In the genomic region with DNA sequence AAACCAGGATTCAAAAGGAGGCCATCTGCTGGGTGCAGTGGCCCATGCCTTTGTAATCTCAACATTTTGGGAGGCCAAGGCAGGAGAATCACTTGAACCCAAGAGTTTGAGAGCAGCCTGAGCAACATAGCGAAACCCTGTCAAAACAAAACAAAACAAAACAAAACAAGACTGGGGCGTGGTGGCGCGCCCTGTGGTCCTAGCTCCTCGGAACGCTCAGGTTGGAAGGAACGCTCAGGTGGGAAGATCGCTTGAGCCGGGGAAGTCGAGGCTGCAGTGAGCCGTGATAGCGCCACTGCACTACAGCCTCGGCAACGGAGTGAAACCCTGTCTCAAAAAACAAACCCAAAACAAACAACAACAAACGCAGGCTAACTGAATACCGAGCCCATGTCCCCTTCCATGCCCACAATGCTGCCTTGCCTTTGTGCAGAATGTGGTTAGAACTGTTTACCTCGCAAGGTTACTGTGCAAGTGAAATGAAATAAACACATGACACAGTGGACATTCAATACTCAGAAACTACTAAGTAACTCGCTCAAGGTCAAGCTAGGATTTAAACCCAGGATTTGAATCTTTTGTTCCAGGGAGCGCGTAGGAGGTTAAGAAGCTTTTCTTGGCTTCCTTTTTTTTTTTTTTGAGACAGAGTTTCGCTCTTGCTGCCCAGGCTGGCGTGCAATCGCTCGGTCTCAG, we compare ENCODE assay signal across 8 cellular contexts. TPM values are rescaled to one million over a fixed set of nuclear protein-coding genes. Genes with fewer than 3 reads are reported as not detected.
DNase-seq lines count a peak whose midpoint lies in the region; ATAC-seq and TF ChIP-seq lines count a peak whose summit lies in the region.

No MANE protein-coding gene starts in this region.

- DNase-seq in NCI-H82 (lab: John Stamatoyannopoulos, UW) (peak; percentile 61), NCI-H82 treated with DMSO at 0.1 percent for 48 hours (lab: John Stamatoyannopoulos, UW; ENCODE audit: unreplicated experiment) (no peak), OCI-LY7 (ENCODE audit: low spot score) (peak; percentile 7), mucosa of descending colon (peak in 2 of 3 donors; percentile 25 to 43), epidermal melanocyte (ENCODE audit: insufficient read length, low spot score) (no peak), NCI-H187 (lab: John Stamatoyannopoulos, UW) (no peak)
- DNase-seq in activated CD8-positive, alpha-beta memory T cell treated with anti-CD3 and anti-CD28 coated beads for 24 hours, result no peak

- CTCF ChIA-PET in OCI-LY7 (lab: Charles Lee; ENCODE audit: unreplicated experiment), result interaction anchor here (0.6 kb wide), 1 partner anchor 123 kb away, joined by 3 read pairs; no protein-coding TSS in a partner anchor

- no peak for ATAC-seq in mucosa of descending colon

- POLR2A ChIA-PET in OCI-LY7 (lab: Charles Lee), result interaction anchor here (0.5 to 1.6 kb wide), 5 partner anchors 9 to 142 kb away, joined by 3 to 5 read pairs (median 4); no protein-coding TSS in a partner anchor

- intact Hi-C loops in OCI-LY7 (cut with micrococcal nuclease; ENCODE audit: unreplicated experiment) (no loop called here), mucosa of descending colon (cut with DNase I, micrococcal nuclease) (loop anchor here in 1 of 2 donors (5.0 kb wide), 1 partner anchor 122 kb away; a partner anchor contains a TSS)

- H3K9me3 ChIP-seq in OCI-LY7 (ENCODE audit: low read length) (no peaks in the 10 kb centered on the region), duodenal mucosa (ENCODE audit: control insufficient read depth in 1 of 2, low read length in 2 of 2) (no peaks in the 10 kb centered on the region), mucosa of descending colon (no peaks in the 10 kb centered on the region)

- H3K27ac ChIP-seq in OCI-LY7 (ENCODE audit: low read depth, low read length, poor library complexity, severe bottlenecking) (peak overlapping the region; percentile 45), duodenal mucosa (ENCODE audit: low read depth, low read length) (peak overlapping the region; percentile 60)

- H3K4me2 ChIP-seq in OCI-LY7 (ENCODE audit: low read length), result peak overlapping the region; percentile 99

- no TSS peak for BruUV-seq in OCI-LY7 (replicated peaks; lab: Mats Ljungman, UMichigan)

- no peaks in the 10 kb centered on the region for H3K27me3 ChIP-seq in duodenal mucosa (ENCODE audit: control insufficient read depth in 1 of 2, insufficient read depth in 2 of 2, low read length in 2 of 2)

- H3K4me1 ChIP-seq in OCI-LY7 (ENCODE audit: insufficient read depth, low read length, poor library complexity, severe bottlenecking) (peaks cover 18% of the 10 kb centered on the region), duodenal mucosa (ENCODE audit: control insufficient read depth in 1 of 2, insufficient read depth in 2 of 2, low read length in 2 of 2) (peaks cover 7 to 16% of the 10 kb centered on the region in 2 donors), mucosa of descending colon (ENCODE audit: low read depth) (peaks cover 6% of the 10 kb centered on the region)

- H3K9me2 ChIP-seq in OCI-LY7 (ENCODE audit: insufficient read depth, low read length), result no peaks in the 10 kb centered on the region

- TF ChIP-seq CTCF in OCI-LY7 (conservative IDR thresholded peaks at IDR 0.05; ENCODE audit: low read length), result no peak
- no peak for TF ChIP-seq CTCF in mucosa of descending colon (IDR thresholded peaks at IDR 0.05)

- peak overlapping the region; percentile 98 for H2AFZ ChIP-seq in OCI-LY7 (ENCODE audit: low read length)

- peak overlapping the region; percentile 86 to 90 for H3K9ac ChIP-seq in duodenal mucosa (ENCODE audit: low read depth in 1 of 2, low read length in 2 of 2)

- H3K4me3 ChIP-seq in OCI-LY7 (ENCODE audit: low read depth, low read length, poor library complexity, severe bottlenecking), result peak overlapping the region; percentile 99
- H3K4me3 ChIP-seq in duodenal mucosa (ENCODE audit: low read depth in 1 of 2, low read length in 2 of 2), result peak overlapping the region; percentile 93 to 98
- peak overlapping the region; percentile 77 for H3K4me3 ChIP-seq in mucosa of descending colon

- no peaks in the 10 kb centered on the region for H4K20me1 ChIP-seq in OCI-LY7 (ENCODE audit: insufficient read depth, low read length)

- peaks cover 18% of the 10 kb centered on the region for H3K36me3 ChIP-seq in OCI-LY7 (ENCODE audit: insufficient read depth, low read length)
- H3K36me3 ChIP-seq in duodenal mucosa (ENCODE audit: control insufficient read depth in 1 of 2, insufficient read depth in 2 of 2, low read length in 2 of 2), result peaks cover 0 to 10% of the 10 kb centered on the region in 2 donors
- H3K36me3 ChIP-seq in mucosa of descending colon (ENCODE audit: low read depth), result no peaks in the 10 kb centered on the region

- peaks cover 28% of the 10 kb centered on the region for H3K79me2 ChIP-seq in OCI-LY7 (ENCODE audit: insufficient read depth, low read depth, low read length)

RNA-seq across cellular contexts. Expression of a gene that starts 0.8 kb away (rescaled TPM):
- total RNA-seq in OCI-LY7 (2014; rRNA removed; shearing (Covaris generic)), result 90.7 and 126 TPM in 2 replicates
- total RNA-seq in OCI-LY7 (2022) (65.5 and 73.0 TPM in 2 replicates), mucosa of descending colon (10 to 100 TPM; 71.3 to 79.1 (median 78.3) TPM)

RNA-seq across cellular contexts. Expression of a gene that starts 14.2 kb away (rescaled TPM):
- 44.8 and 47.5 TPM in 2 replicates for total RNA-seq in OCI-LY7 (2014; rRNA removed; shearing (Covaris generic))
- total RNA-seq in OCI-LY7 (2022) (64.6 and 77.2 TPM in 2 replicates), mucosa of descending colon (10 to 100 TPM; 42.8 to 52.6 (median 46.2) TPM)

Comparison
In these comparisons a context has a peak if more than half of its experiments do, and no peak if none do; other contexts are left out.
1. DNase-seq: peak in NCI-H82 (single experiment), OCI-LY7 (single experiment) and mucosa of descending colon (2 of 3); none in NCI-H82 treated with DMSO at 0.1 percent for 48 hours (single experiment), epidermal melanocyte (single experiment), activated CD8-positive, alpha-beta memory T cell treated with anti-CD3 and anti-CD28 coated beads for 24 hours (single experiment) and NCI-H187 (0 of 2).
2. Peak in every context shown above with its lines, with median percentiles within 50 percentile points of each other: H3K4me3 ChIP-seq.